Comparison of ENCODE assay signal across 1 cellular context in the genomic region with DNA sequence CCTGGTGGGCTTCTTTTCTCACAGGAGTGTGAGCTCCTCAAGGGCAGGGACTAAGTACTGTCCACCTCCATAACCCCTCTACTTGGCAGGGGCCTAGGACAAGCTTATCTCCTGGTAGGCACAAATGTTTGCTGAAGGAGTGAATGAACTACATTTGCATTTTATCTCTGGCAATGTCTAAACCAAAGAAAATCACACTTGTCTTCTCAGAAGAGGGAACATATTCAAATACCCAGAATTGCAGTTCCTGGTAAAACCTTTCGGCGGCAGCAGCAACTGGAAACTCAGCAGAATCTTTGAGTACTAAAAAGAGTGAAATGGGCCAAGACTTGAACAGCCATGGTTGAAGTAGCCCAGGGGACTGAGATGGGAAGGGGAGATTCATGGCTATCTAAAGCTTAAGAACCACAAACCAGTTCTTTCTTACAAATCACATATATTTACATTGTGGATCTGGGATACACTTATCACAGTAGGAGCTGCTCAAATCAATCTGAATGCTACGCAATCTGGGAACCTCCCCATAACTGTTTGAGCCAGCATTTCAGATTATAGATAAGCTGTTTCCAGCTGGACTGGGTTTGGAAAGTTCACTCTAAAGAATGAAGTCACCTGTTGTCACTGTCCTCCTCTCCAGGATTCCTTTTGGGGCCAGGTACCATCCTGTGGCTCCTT.
TF ChIP-seq lines count a peak whose summit lies in the region.

No MANE protein-coding gene starts in this region.

TF ChIP-seq in Ishikawa, 13 proteins besides CTCF, POLR2A, EP300 and RAD21 (continued from another document):
- TF ChIP-seq, protein P1, sequence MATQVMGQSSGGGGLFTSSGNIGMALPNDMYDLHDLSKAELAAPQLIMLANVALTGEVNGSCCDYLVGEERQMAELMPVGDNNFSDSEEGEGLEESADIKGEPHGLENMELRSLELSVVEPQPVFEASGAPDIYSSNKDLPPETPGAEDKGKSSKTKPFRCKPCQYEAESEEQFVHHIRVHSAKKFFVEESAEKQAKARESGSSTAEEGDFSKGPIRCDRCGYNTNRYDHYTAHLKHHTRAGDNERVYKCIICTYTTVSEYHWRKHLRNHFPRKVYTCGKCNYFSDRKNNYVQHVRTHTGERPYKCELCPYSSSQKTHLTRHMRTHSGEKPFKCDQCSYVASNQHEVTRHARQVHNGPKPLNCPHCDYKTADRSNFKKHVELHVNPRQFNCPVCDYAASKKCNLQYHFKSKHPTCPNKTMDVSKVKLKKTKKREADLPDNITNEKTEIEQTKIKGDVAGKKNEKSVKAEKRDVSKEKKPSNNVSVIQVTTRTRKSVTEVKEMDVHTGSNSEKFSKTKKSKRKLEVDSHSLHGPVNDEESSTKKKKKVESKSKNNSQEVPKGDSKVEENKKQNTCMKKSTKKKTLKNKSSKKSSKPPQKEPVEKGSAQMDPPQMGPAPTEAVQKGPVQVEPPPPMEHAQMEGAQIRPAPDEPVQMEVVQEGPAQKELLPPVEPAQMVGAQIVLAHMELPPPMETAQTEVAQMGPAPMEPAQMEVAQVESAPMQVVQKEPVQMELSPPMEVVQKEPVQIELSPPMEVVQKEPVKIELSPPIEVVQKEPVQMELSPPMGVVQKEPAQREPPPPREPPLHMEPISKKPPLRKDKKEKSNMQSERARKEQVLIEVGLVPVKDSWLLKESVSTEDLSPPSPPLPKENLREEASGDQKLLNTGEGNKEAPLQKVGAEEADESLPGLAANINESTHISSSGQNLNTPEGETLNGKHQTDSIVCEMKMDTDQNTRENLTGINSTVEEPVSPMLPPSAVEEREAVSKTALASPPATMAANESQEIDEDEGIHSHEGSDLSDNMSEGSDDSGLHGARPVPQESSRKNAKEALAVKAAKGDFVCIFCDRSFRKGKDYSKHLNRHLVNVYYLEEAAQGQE (IDR thresholded peaks at IDR 0.05; ENCODE audit: low read depth) = no peak
- TF ChIP-seq TCF12 (IDR thresholded peaks at IDR 0.05; ENCODE audit: low read depth) = no peak
- TF ChIP-seq TAF1 (IDR thresholded peaks at IDR 0.05; ENCODE audit: low read depth) = no peak
- no peak for TF ChIP-seq TEAD4 (IDR thresholded peaks at IDR 0.05)
- TF ChIP-seq, protein P2, sequence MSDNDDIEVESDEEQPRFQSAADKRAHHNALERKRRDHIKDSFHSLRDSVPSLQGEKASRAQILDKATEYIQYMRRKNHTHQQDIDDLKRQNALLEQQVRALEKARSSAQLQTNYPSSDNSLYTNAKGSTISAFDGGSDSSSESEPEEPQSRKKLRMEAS (IDR thresholded peaks at IDR 0.05) = no peak
